In the genomic region with DNA sequence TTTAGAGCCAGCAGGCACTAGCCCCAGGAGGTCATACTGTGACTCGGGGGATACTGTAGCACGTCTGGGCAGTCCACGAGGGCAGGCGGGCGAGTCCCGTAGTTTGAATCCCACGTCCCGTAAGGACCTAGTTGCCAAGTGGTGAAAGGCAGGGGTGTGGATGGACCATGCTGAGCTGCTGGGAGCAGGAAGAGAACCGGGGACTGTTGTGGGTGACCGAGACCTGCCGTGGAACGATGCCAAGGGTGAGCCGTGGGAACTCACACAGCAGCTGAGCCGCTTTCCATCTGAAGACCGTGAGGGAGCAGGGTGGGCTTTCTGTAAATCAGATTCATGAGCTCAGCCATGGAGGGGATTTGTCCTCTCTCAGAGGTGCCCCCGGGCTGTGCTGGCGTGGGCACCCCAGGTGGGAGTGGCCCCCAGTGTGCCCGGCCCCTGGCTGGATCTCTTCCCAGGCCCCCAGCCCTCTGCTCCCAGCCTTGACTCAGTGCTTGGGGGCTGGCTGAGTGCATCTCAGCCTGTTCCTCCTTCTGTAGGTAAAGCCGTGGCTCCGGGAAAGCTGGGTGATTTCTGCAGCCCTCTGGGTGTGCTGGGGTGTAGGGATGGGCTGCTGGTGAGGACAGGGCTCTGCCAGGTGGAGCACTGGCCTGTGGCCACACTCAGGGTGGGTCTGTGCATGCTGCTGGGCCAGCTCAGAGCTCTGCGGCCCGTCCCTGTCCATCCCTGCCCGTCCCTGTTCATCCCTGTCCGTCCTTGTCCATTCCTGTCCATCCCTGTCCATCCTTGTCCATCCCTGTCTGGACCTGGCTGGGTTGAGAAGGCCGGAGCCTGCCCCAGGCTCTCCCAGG, we compare ENCODE assay signal across 8 cellular contexts. TPM values are rescaled to one million over a fixed set of nuclear protein-coding genes. Genes with fewer than 3 reads are reported as not detected.
DNase-seq lines count a peak whose midpoint lies in the region; ATAC-seq and TF ChIP-seq lines count a peak whose summit lies in the region.

No MANE protein-coding gene starts in this region.

- H3K9me3 Mint-ChIP-seq in activated T-helper 17 cell treated with anti-CD3 and anti-CD28 coated beads, Interleukin-2, amount 50 U/mL, for 72 hours, result no peaks in the 10 kb centered on the region
- H3K9me3 Mint-ChIP-seq in osteocyte (ENCODE audit: unreplicated experiment), result no peaks in the 10 kb centered on the region

- H3K27me3 Mint-ChIP-seq in activated T-helper 17 cell treated with anti-CD3 and anti-CD28 coated beads, Interleukin-2, amount 50 U/mL, for 72 hours, result no peaks in the 10 kb centered on the region
- no peaks in the 10 kb centered on the region for H3K27me3 Mint-ChIP-seq in osteocyte (ENCODE audit: unreplicated experiment)

- H3K4me1 Mint-ChIP-seq in activated T-helper 17 cell treated with anti-CD3 and anti-CD28 coated beads, Interleukin-2, amount 50 U/mL, for 72 hours, result peaks cover 4% of the 10 kb centered on the region
- H3K4me1 Mint-ChIP-seq in osteocyte (ENCODE audit: unreplicated experiment), result peaks cover 28% of the 10 kb centered on the region

- peaks cover 25% of the 10 kb centered on the region for H3K4me1 ChIP-seq in left ventricle myocardium inferior

- H3K27ac ChIP-seq in C4-2B, result peak overlapping the region; percentile 76
- H3K27ac ChIP-seq in left ventricle myocardium inferior (replicated peaks), result peak overlapping the region; percentile 92

- no peak overlapping the region for H3K4me3 Mint-ChIP-seq in activated T-helper 17 cell treated with anti-CD3 and anti-CD28 coated beads, Interleukin-2, amount 50 U/mL, for 72 hours
- H3K4me3 Mint-ChIP-seq in osteocyte (ENCODE audit: unreplicated experiment), result peak overlapping the region; percentile 16

- ATAC-seq in activated T-helper 17 cell treated with anti-CD3 and anti-CD28 coated beads, Interleukin-2, amount 50 U/mL, for 72 hours (replicated peaks), result no peak
- ATAC-seq in GM18519 (IDR thresholded peaks at IDR 0.05; ENCODE audit: low FRiP score, unreplicated experiment) (no peak), GM19023 (IDR thresholded peaks at IDR 0.05; ENCODE audit: unreplicated experiment) (no peak), GM18520 (IDR thresholded peaks at IDR 0.05; ENCODE audit: unreplicated experiment) (no peak)

- no peaks in the 10 kb centered on the region for H3K9me3 ChIP-seq in left ventricle myocardium inferior (replicated peaks)

- TF ChIP-seq CTCF in C4-2B (conservative IDR thresholded peaks at IDR 0.05), result no peak
- no peak for TF ChIP-seq CTCF in left ventricle myocardium inferior (IDR thresholded peaks at IDR 0.05; ENCODE audit: borderline replicate concordance)
- TF ChIP-seq CTCF in osteocyte (IDR thresholded peaks at IDR 0.05), result no peak

- H3K36me3 Mint-ChIP-seq in activated T-helper 17 cell treated with anti-CD3 and anti-CD28 coated beads, Interleukin-2, amount 50 U/mL, for 72 hours (ENCODE audit: low read depth), result peaks cover 8% of the 10 kb centered on the region
- H3K36me3 Mint-ChIP-seq in osteocyte (ENCODE audit: unreplicated experiment), result peaks cover 16% of the 10 kb centered on the region

- H3K27ac Mint-ChIP-seq in activated T-helper 17 cell treated with anti-CD3 and anti-CD28 coated beads, Interleukin-2, amount 50 U/mL, for 72 hours, result peak overlapping the region; percentile 58
- peak overlapping the region; percentile 71 for H3K27ac Mint-ChIP-seq in osteocyte (ENCODE audit: unreplicated experiment)

- peak overlapping the region; percentile 57 for H3K4me3 ChIP-seq in left ventricle myocardium inferior

- intact Hi-C loops in left ventricle myocardium inferior (cut with micrococcal nuclease), result no loop called here

- H3K36me3 ChIP-seq in left ventricle myocardium inferior, result peaks cover 7% of the 10 kb centered on the region

- DNase-seq in left ventricle myocardium inferior, result no peak
- no peak for DNase-seq in osteocyte (ENCODE audit: extremely low spot score, unreplicated experiment)
- DNase-seq in NCI-H1436 (lab: John Stamatoyannopoulos, UW), result no peak

- H3K27me3 ChIP-seq in left ventricle myocardium inferior (ENCODE audit: low read depth), result no peaks in the 10 kb centered on the region

RNA-seq across cellular contexts. Expression of a gene that starts 13.6 kb away (rescaled TPM):
- total RNA-seq in activated T-helper 17 cell treated with anti-CD3 and anti-CD28 coated beads, Interleukin-2, amount 50 U/mL, for 72 hours, result 10 to 100 TPM; 22.3 to 30.3 TPM
- total RNA-seq in left ventricle myocardium inferior (27.5 TPM), osteocyte (45.9 and 47.1 TPM in 2 replicates)

RNA-seq across cellular contexts. Expression of a gene that starts 30.1 kb away (rescaled TPM):
- 1 to 10 TPM in 1 of 2 donors, under 1 TPM in 1; 0.17 to 6.8 TPM for total RNA-seq in activated T-helper 17 cell treated with anti-CD3 and anti-CD28 coated beads, Interleukin-2, amount 50 U/mL, for 72 hours
- total RNA-seq in left ventricle myocardium inferior (not detected), osteocyte (0.30 TPM in 1 of 2 replicates, not detected in the other)

RNA-seq across cellular contexts. Expression of a gene that starts 31.6 kb away (rescaled TPM):
- total RNA-seq in activated T-helper 17 cell treated with anti-CD3 and anti-CD28 coated beads, Interleukin-2, amount 50 U/mL, for 72 hours, result 100 to 1,000 TPM in 1 of 2 donors, 10 to 100 TPM in 1; 66.1 to 102 TPM
- total RNA-seq in left ventricle myocardium inferior, result 26.3 TPM
- 29.4 and 31.7 TPM in 2 replicates for total RNA-seq in osteocyte

RNA-seq across cellular contexts. Expression of a gene that starts 32.0 kb away (rescaled TPM):
- total RNA-seq in activated T-helper 17 cell treated with anti-CD3 and anti-CD28 coated beads, Interleukin-2, amount 50 U/mL, for 72 hours, result 10 to 100 TPM; 14.0 to 23.9 TPM
- 4.3 TPM for total RNA-seq in left ventricle myocardium inferior
- 9.4 and 9.8 TPM in 2 replicates for total RNA-seq in osteocyte

RNA-seq across cellular contexts. Expression of a gene that starts 40.4 kb away (rescaled TPM):
- 1 to 10 TPM; 6.6 to 7.7 TPM for total RNA-seq in activated T-helper 17 cell treated with anti-CD3 and anti-CD28 coated beads, Interleukin-2, amount 50 U/mL, for 72 hours
- 0.82 TPM for total RNA-seq in left ventricle myocardium inferior
- 19.4 and 21.8 TPM in 2 replicates for total RNA-seq in osteocyte
